Comparison of ENCODE assay signal across 8 cellular contexts in genomic region chr2:201232125-201232815, GRCh38. TPM values are rescaled to one million over a fixed set of nuclear protein-coding genes. Genes with fewer than 3 reads are reported as not detected.
DNase-seq lines count a peak whose midpoint lies in the region; ATAC-seq and TF ChIP-seq lines count a peak whose summit lies in the region.

No MANE protein-coding gene starts in this region.

- peak overlapping the region; percentile 91 for H3K4me3 Mint-ChIP-seq in activated T-helper 17 cell treated with anti-CD3 and anti-CD28 coated beads, Interleukin-2, amount 50 U/mL, for 72 hours

- TF ChIP-seq CTCF in RWPE1 (conservative IDR thresholded peaks at IDR 0.05; ENCODE audit: low read depth) (peak; percentile 87), foreskin fibroblast (IDR thresholded peaks at IDR 0.05; ENCODE audit: low read depth, low read length) (peak; percentile 93), suprapubic skin (IDR thresholded peaks at IDR 0.05) (peak; percentile 76 to 93)

- peaks cover 49% of the 10 kb centered on the region for H3K4me1 ChIP-seq in suprapubic skin

- WGBS in suprapubic skin: 16% methylated on average over 10 of the region's 10 CpGs

- TF ChIP-seq POLR2A in suprapubic skin (IDR thresholded peaks at IDR 0.05): no peak

- H3K27me3 ChIP-seq in suprapubic skin: no peaks in the 10 kb centered on the region

- peaks cover 15% of the 10 kb centered on the region for H3K4me1 Mint-ChIP-seq in activated T-helper 17 cell treated with anti-CD3 and anti-CD28 coated beads, Interleukin-2, amount 50 U/mL, for 72 hours

- TF ChIP-seq EP300 in suprapubic skin (IDR thresholded peaks at IDR 0.05): no peak

- peak; percentile 50 for ATAC-seq in activated T-helper 17 cell treated with anti-CD3 and anti-CD28 coated beads, Interleukin-2, amount 50 U/mL, for 72 hours (replicated peaks)

- POLR2A ChIA-PET in RWPE1 (lab: Yijun Ruan, JAX; ENCODE audit: low non-redundant PET): interaction anchor here (0.6 to 1.0 kb wide), 2 partner anchors 50 to 61 kb away, joined by 3 to 4 read pairs; partner anchors contain the start of gene CASP10

- H3K27ac Mint-ChIP-seq in activated T-helper 17 cell treated with anti-CD3 and anti-CD28 coated beads, Interleukin-2, amount 50 U/mL, for 72 hours: peak overlapping the region; percentile 90

- H3K4me3 ChIP-seq in foreskin fibroblast (ENCODE audit: low read depth in 1 of 2, low read length in 2 of 2) (peak overlapping the region in 1 of 2 donors; percentile 33), suprapubic skin (no peak overlapping the region)

- peak; percentile 93 for DNase-seq in ELF-1 (ENCODE audit: low read depth, low spot score)
- DNase-seq in GOT3 (lab: John Stamatoyannopoulos, UW): peak; percentile 54
- DNase-seq in M059J (ENCODE audit: low read depth): peak; percentile 95
- peak; percentile 80 for DNase-seq in RWPE1 (ENCODE audit: low spot score)
- peak; percentile 84 to 95 for DNase-seq in foreskin fibroblast
- peak in 49 of 56 donors; percentile 3 to 76 (median 30) for DNase-seq in nucleus accumbens (lab: John Stamatoyannopoulos, UW)
- peak; percentile 93 for DNase-seq in suprapubic skin (ENCODE audit: low spot score in 2 of 2)

- H3K9me3 Mint-ChIP-seq in activated T-helper 17 cell treated with anti-CD3 and anti-CD28 coated beads, Interleukin-2, amount 50 U/mL, for 72 hours: no peaks in the 10 kb centered on the region

- H3K27me3 Mint-ChIP-seq in activated T-helper 17 cell treated with anti-CD3 and anti-CD28 coated beads, Interleukin-2, amount 50 U/mL, for 72 hours: no peaks in the 10 kb centered on the region

- H3K36me3 ChIP-seq in suprapubic skin: no peaks in the 10 kb centered on the region

- peaks cover 40% of the 10 kb centered on the region for H3K36me3 Mint-ChIP-seq in activated T-helper 17 cell treated with anti-CD3 and anti-CD28 coated beads, Interleukin-2, amount 50 U/mL, for 72 hours (ENCODE audit: low read depth)

- no peaks in the 10 kb centered on the region for H3K9me3 ChIP-seq in suprapubic skin

- H3K27ac ChIP-seq in RWPE1 (peak overlapping the region; percentile 71), suprapubic skin (no peak overlapping the region)

- CTCF ChIA-PET in RWPE1 (lab: Yijun Ruan, JAX): interaction anchor here (0.5 to 1.6 kb wide), 32 partner anchors 12 to 1237 kb away, joined by 3 to 11 read pairs (median 3); partner anchors contain the start of gene CASP10

RNA-seq across cellular contexts. Expression of gene CASP8, which starts 28.1 kb away (rescaled TPM):
- 15.0 and 27.0 TPM in 2 replicates for total RNA-seq in M059J (2014; rRNA removed; shearing (Covaris generic))
- 100 to 1,000 TPM; 119 to 128 TPM for total RNA-seq in activated T-helper 17 cell treated with anti-CD3 and anti-CD28 coated beads, Interleukin-2, amount 50 U/mL, for 72 hours
- total RNA-seq in suprapubic skin: 10 to 100 TPM; 11.9 to 22.7 (median 17.2) TPM

RNA-seq across cellular contexts. Expression of gene CASP10, which starts 49.3 kb away (rescaled TPM):
- total RNA-seq in M059J (2014; rRNA removed; shearing (Covaris generic)): 6.4 and 7.9 TPM in 2 replicates
- total RNA-seq in activated T-helper 17 cell treated with anti-CD3 and anti-CD28 coated beads, Interleukin-2, amount 50 U/mL, for 72 hours: 10 to 100 TPM; 10.8 to 22.7 TPM
- 10 to 100 TPM in 1 of 4 donors, 1 to 10 TPM in 3; 3.7 to 19.0 (median 7.4) TPM for total RNA-seq in suprapubic skin

Comparison
In these comparisons a context has a peak if more than half of its experiments do, and no peak if none do; other contexts are left out.
1. DNase-seq: peak in every context shown above with its lines; median percentile 95 in M059J; 93 in ELF-1; 93 in suprapubic skin; 90 in foreskin fibroblast; 80 in RWPE1; 54 in GOT3; 30 in nucleus accumbens.